ENCODE assay signal across 8 cellular contexts in genomic region chr19:5001547-5002131, GRCh38. TPM values are rescaled to one million over a fixed set of nuclear protein-coding genes. Genes with fewer than 3 reads are reported as not detected.
DNase-seq lines count a peak whose midpoint lies in the region; ATAC-seq and TF ChIP-seq lines count a peak whose summit lies in the region.

No MANE protein-coding gene starts in this region.

- no peak overlapping the region for H2AFZ ChIP-seq in OCI-LY1 (ENCODE audit: low read length)

- WGBS in lower leg skin, 2 donors, result 68 to 72% methylated on average over 5 of the region's 5 CpGs

- intact Hi-C loops in Right ventricle myocardium superior (cut with DNase I), result no loop called here
- intact Hi-C loops in left cardiac atrium (cut with DNase I), result no loop called here
- intact Hi-C loops in lower leg skin (cut with DNase I; ENCODE audit: low total_unique reads), result no loop called here

- TF ChIP-seq CTCF in OCI-LY1 (IDR thresholded peaks at IDR 0.05; ENCODE audit: low read length) (peak; percentile 93), lower leg skin (IDR thresholded peaks at IDR 0.05) (no peak)

- no peaks in the 10 kb centered on the region for H3F3A ChIP-seq in OCI-LY1 (ENCODE audit: insufficient read depth, low read length)

- H3K9me3 Mint-ChIP-seq in immature natural killer cell, result no peaks in the 10 kb centered on the region

- H3K36me3 ChIP-seq in OCI-LY1 (ENCODE audit: insufficient read depth, low read length), result peaks cover 7% of the 10 kb centered on the region; the same call in 1 of the 2 replicates

- no peaks in the 10 kb centered on the region for H3K79me2 ChIP-seq in OCI-LY1 (ENCODE audit: insufficient read depth, low read length)

- no peaks in the 10 kb centered on the region for H3K9me2 ChIP-seq in OCI-LY1 (ENCODE audit: low read depth, low read length)

- H3K9ac ChIP-seq in OCI-LY1 (ENCODE audit: low read length), result no peak overlapping the region

- H3K4me2 ChIP-seq in OCI-LY1 (ENCODE audit: low read length), result no peak overlapping the region

- peak overlapping the region in 1 of 6 donors; percentile 7 for H3K27ac Mint-ChIP-seq in immature natural killer cell

- ATAC-seq in Right ventricle myocardium superior (ENCODE audit: poor library complexity) (no peak), left cardiac atrium (no peak)

- H3K4me1 Mint-ChIP-seq in immature natural killer cell, result peaks cover 18 to 38% of the 10 kb centered on the region in 2 donors

- H3K36me3 Mint-ChIP-seq in immature natural killer cell, result no peaks in the 10 kb centered on the region

- DNase-seq in Right ventricle myocardium superior (peak; percentile 50), left cardiac atrium (no peak), immature natural killer cell (peak; percentile 10 to 17 (median 11)), lower leg skin (ENCODE audit: low spot score in 2 of 2) (no peak), NCI-H2227 (lab: John Stamatoyannopoulos, UW; ENCODE audit: unreplicated experiment) (no peak)
- DNase-seq in activated naive CD8-positive, alpha-beta T cell treated with anti-CD3 and anti-CD28 coated beads, Interleukin-2, amount 50 U/mL, for 16 hours (ENCODE audit: low read depth, low spot score), result peak; percentile 14
- DNase-seq in stimulated activated CD8-positive, alpha-beta memory T cell treated with anti-CD3 and anti-CD28 coated beads, Interleukin-15, amount 100 ng/mL, for 24 hours (ENCODE audit: low read depth), result peak; percentile 10

- H3K9me3 ChIP-seq in OCI-LY1 (ENCODE audit: low read length), result no peaks in the 10 kb centered on the region

- H3K4me1 ChIP-seq in OCI-LY1 (ENCODE audit: insufficient read depth, low read length, severe bottlenecking), result no peaks in the 10 kb centered on the region

- no peaks in the 10 kb centered on the region for H4K20me1 ChIP-seq in OCI-LY1 (ENCODE audit: insufficient read depth, low read length)

- no peak overlapping the region for H3K4me3 ChIP-seq in OCI-LY1 (ENCODE audit: low read depth, low read length, poor library complexity, severe bottlenecking)
- no peak overlapping the region for H3K4me3 ChIP-seq in lower leg skin (ENCODE audit: low read depth, poor library complexity, severe bottlenecking)

- H3K27me3 Mint-ChIP-seq in immature natural killer cell (ENCODE audit: low read depth in 3 of 3), result peaks cover 1 to 3% (median 2%) of the 10 kb centered on the region in 3 donors

- no peak overlapping the region for H3K27ac ChIP-seq in OCI-LY1 (ENCODE audit: low read depth, low read length, poor library complexity, severe bottlenecking)

- H3K27me3 ChIP-seq in OCI-LY1 (ENCODE audit: insufficient read depth, low read length), result no peaks in the 10 kb centered on the region

- H3K4me3 Mint-ChIP-seq in immature natural killer cell, result no peak overlapping the region

- no peak for TF ChIP-seq POLR2A in lower leg skin (IDR thresholded peaks at IDR 0.05)

RNA-seq across cellular contexts. Expression of gene KDM4B, which starts 32.7 kb away (rescaled TPM):
- total RNA-seq in Right ventricle myocardium superior, result 34.6 TPM
- 10 to 100 TPM; 22.2 to 27.8 TPM for total RNA-seq in left cardiac atrium
- 10 to 100 TPM in 1 of 3 donors, 1 to 10 TPM in 2; 4.3 to 22.4 (median 6.7) TPM for polyA plus RNA-seq in immature natural killer cell
- total RNA-seq in lower leg skin, result 10 to 100 TPM; 40.1 to 71.4 (median 51.3) TPM

Comparison
In these comparisons a context has a peak if more than half of its experiments do, and no peak if none do; other contexts are left out.
1. DNase-seq: peak in Right ventricle myocardium superior (single experiment), activated naive CD8-positive, alpha-beta T cell treated with anti-CD3 and anti-CD28 coated beads, Interleukin-2, amount 50 U/mL, for 16 hours (single experiment), immature natural killer cell (3 of 3) and stimulated activated CD8-positive, alpha-beta memory T cell treated with anti-CD3 and anti-CD28 coated beads, Interleukin-15, amount 100 ng/mL, for 24 hours (single experiment); none in left cardiac atrium (single experiment), lower leg skin (0 of 2) and NCI-H2227 (single experiment).